1 cellular context compared by ENCODE assay signal in genomic region chr16:35386619-35387018, GRCh38.
TF ChIP-seq lines count a peak whose summit lies in the region.

No MANE protein-coding gene starts in this region.

TF ChIP-seq in HepG2, 621 proteins besides CTCF, POLR2A, EP300 and RAD21 (continued from another document):
- TF ChIP-seq, protein P1, sequence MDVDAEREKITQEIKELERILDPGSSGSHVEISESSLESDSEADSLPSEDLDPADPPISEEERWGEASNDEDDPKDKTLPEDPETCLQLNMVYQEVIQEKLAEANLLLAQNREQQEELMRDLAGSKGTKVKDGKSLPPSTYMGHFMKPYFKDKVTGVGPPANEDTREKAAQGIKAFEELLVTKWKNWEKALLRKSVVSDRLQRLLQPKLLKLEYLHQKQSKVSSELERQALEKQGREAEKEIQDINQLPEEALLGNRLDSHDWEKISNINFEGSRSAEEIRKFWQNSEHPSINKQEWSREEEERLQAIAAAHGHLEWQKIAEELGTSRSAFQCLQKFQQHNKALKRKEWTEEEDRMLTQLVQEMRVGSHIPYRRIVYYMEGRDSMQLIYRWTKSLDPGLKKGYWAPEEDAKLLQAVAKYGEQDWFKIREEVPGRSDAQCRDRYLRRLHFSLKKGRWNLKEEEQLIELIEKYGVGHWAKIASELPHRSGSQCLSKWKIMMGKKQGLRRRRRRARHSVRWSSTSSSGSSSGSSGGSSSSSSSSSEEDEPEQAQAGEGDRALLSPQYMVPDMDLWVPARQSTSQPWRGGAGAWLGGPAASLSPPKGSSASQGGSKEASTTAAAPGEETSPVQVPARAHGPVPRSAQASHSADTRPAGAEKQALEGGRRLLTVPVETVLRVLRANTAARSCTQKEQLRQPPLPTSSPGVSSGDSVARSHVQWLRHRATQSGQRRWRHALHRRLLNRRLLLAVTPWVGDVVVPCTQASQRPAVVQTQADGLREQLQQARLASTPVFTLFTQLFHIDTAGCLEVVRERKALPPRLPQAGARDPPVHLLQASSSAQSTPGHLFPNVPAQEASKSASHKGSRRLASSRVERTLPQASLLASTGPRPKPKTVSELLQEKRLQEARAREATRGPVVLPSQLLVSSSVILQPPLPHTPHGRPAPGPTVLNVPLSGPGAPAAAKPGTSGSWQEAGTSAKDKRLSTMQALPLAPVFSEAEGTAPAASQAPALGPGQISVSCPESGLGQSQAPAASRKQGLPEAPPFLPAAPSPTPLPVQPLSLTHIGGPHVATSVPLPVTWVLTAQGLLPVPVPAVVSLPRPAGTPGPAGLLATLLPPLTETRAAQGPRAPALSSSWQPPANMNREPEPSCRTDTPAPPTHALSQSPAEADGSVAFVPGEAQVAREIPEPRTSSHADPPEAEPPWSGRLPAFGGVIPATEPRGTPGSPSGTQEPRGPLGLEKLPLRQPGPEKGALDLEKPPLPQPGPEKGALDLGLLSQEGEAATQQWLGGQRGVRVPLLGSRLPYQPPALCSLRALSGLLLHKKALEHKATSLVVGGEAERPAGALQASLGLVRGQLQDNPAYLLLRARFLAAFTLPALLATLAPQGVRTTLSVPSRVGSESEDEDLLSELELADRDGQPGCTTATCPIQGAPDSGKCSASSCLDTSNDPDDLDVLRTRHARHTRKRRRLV (CRISPR knock-in tag; IDR thresholded peaks at IDR 0.05), result no peak
- no peak for TF ChIP-seq PLRG1 (conservative IDR thresholded peaks at IDR 0.05)
- TF ChIP-seq, protein P2, sequence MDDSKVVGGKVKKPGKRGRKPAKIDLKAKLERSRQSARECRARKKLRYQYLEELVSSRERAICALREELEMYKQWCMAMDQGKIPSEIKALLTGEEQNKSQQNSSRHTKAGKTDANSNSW (CRISPR knock-in tag; IDR thresholded peaks at IDR 0.05; ENCODE audit: borderline replicate concordance), result no peak
- TF ChIP-seq TARDBP (CRISPR knock-in tag; IDR thresholded peaks at IDR 0.05), result no peak
- TF ChIP-seq, protein P3, sequence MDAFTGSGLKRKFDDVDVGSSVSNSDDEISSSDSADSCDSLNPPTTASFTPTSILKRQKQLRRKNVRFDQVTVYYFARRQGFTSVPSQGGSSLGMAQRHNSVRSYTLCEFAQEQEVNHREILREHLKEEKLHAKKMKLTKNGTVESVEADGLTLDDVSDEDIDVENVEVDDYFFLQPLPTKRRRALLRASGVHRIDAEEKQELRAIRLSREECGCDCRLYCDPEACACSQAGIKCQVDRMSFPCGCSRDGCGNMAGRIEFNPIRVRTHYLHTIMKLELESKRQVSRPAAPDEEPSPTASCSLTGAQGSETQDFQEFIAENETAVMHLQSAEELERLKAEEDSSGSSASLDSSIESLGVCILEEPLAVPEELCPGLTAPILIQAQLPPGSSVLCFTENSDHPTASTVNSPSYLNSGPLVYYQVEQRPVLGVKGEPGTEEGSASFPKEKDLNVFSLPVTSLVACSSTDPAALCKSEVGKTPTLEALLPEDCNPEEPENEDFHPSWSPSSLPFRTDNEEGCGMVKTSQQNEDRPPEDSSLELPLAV (CRISPR knock-in tag; conservative IDR thresholded peaks at IDR 0.05; ENCODE audit: low read depth), result no peak
- peak; percentile 94 for TF ChIP-seq CREB1 (IDR thresholded peaks at IDR 0.05)
- TF ChIP-seq CREB1 (CRISPR knock-in tag; IDR thresholded peaks at IDR 0.05), result no peak
- TF ChIP-seq ZNF564 (CRISPR knock-in tag; IDR thresholded peaks at IDR 0.05), result no peak
- TF ChIP-seq, protein P4, sequence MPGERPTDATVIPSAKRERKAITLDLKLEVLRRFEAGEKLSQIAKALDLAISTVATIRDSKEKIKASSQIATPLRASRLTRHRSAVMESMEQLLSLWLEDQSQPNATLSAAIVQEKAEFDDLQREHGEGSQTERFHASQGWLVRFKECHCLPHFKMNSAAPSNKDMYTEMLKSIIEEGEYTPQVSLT (CRISPR knock-in tag; IDR thresholded peaks at IDR 0.05; ENCODE audit: borderline replicate concordance, low read depth), result no peak
- no peak for TF ChIP-seq HOMEZ (CRISPR knock-in tag; IDR thresholded peaks at IDR 0.05; ENCODE audit: low read depth)
- TF ChIP-seq YY1 (IDR thresholded peaks at IDR 0.05; ENCODE audit: insufficient read depth, insufficient replicate concordance, low read depth, low read length), result no peak
- TF ChIP-seq RBAK (CRISPR knock-in tag; IDR thresholded peaks at IDR 0.05), result no peak
- TF ChIP-seq HOXA5 (CRISPR knock-in tag; IDR thresholded peaks at IDR 0.05), result no peak
- TF ChIP-seq RFX1 (IDR thresholded peaks at IDR 0.05), result no peak
